ENCODE assay signal across 1 cellular context in the genomic region with DNA sequence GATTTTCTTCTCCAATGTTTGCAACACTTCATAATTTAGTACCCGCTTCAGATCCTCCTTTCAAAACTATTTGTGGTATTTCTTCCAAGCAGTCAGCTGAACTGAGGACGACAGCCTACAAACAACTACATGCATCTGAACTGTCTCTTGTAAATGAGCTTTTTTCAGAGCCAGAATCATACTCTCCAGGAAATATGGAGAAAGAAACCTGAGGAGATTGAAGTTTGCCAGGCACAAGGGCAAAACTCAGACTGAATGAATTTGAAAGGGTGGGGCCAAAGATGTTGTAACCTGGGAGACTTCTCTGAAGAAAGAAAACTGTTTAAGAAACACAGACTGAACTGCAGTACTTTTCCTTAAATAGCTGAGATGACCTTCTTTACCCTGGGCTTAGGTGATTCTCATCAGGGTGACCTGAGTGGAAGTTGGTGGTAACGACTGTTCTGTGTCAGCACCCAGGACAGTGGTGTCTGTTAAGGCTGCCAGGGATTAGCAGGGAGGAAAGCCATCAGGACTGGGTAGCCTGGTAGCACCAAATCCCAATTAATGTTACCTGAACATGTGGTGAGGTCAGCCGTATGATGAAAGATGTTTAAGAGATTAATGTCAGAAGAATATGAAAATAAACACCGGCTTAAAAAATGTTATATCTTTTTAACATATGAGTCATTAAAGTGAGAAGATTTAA.
TF ChIP-seq lines count a peak whose summit lies in the region.

No MANE protein-coding gene starts in this region.

TF ChIP-seq in HCT116, 20 proteins besides CTCF, POLR2A, EP300 and RAD21:
- TF ChIP-seq, protein P1, sequence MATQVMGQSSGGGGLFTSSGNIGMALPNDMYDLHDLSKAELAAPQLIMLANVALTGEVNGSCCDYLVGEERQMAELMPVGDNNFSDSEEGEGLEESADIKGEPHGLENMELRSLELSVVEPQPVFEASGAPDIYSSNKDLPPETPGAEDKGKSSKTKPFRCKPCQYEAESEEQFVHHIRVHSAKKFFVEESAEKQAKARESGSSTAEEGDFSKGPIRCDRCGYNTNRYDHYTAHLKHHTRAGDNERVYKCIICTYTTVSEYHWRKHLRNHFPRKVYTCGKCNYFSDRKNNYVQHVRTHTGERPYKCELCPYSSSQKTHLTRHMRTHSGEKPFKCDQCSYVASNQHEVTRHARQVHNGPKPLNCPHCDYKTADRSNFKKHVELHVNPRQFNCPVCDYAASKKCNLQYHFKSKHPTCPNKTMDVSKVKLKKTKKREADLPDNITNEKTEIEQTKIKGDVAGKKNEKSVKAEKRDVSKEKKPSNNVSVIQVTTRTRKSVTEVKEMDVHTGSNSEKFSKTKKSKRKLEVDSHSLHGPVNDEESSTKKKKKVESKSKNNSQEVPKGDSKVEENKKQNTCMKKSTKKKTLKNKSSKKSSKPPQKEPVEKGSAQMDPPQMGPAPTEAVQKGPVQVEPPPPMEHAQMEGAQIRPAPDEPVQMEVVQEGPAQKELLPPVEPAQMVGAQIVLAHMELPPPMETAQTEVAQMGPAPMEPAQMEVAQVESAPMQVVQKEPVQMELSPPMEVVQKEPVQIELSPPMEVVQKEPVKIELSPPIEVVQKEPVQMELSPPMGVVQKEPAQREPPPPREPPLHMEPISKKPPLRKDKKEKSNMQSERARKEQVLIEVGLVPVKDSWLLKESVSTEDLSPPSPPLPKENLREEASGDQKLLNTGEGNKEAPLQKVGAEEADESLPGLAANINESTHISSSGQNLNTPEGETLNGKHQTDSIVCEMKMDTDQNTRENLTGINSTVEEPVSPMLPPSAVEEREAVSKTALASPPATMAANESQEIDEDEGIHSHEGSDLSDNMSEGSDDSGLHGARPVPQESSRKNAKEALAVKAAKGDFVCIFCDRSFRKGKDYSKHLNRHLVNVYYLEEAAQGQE (IDR thresholded peaks at IDR 0.05; ENCODE audit: low read depth): 0 out of 2 replicates have a peak, but pooled peaks have one; percentile 5
- no peak for TF ChIP-seq TCF7L2 (IDR thresholded peaks at IDR 0.05; ENCODE audit: borderline replicate concordance, extremely low read depth, insufficient read depth, insufficient read length)
